ENCODE assay signal across 15 cellular contexts in genomic region chr3:160001850-160002623, GRCh38. TPM values are rescaled to one million over a fixed set of nuclear protein-coding genes. Genes with fewer than 3 reads are reported as not detected.
"Had no signal": no experiment of that assay in that cellular context is flagged by ENCODE, and none has a peak within 500 bp of the region (broad histone marks: within the 10 kb centered on the region; RNA-seq: fewer than 3 reads in every experiment).

No MANE protein-coding gene starts in this region.

- ATAC-seq: body of pancreas; left cardiac atrium; stimulated activated naive CD8-positive, alpha-beta T cell treated with anti-CD3 and anti-CD28 coated beads, Interleukin-15, amount 100 ng/mL, for 72 hours had no signal

- H3K4me3 ChIP-seq: body of pancreas, testis had no signal

- H3K27me3 Mint-ChIP-seq: central memory CD8-positive, alpha-beta T cell; stimulated activated naive CD8-positive, alpha-beta T cell treated with anti-CD3 and anti-CD28 coated beads, Interleukin-15, amount 100 ng/mL, for 72 hours had no signal

- H3K4me3 Mint-ChIP-seq: activated naive CD4-positive, alpha-beta T cell treated with anti-CD3 and anti-CD28 coated beads, Interleukin-2, amount 50 U/mL, for 24 hours; central memory CD8-positive, alpha-beta T cell; endodermal cell; immature natural killer cell; nephron; stimulated activated naive CD8-positive, alpha-beta T cell treated with anti-CD3 and anti-CD28 coated beads, Interleukin-15, amount 100 ng/mL, for 72 hours had no signal

- H3K27ac ChIP-seq: body of pancreas, testis had no signal

- H3K9me3 Mint-ChIP-seq: activated naive CD4-positive, alpha-beta T cell treated with anti-CD3 and anti-CD28 coated beads, Interleukin-2, amount 50 U/mL, for 24 hours; central memory CD8-positive, alpha-beta T cell; endodermal cell; immature natural killer cell; nephron; stimulated activated naive CD8-positive, alpha-beta T cell treated with anti-CD3 and anti-CD28 coated beads, Interleukin-15, amount 100 ng/mL, for 72 hours had no signal

- H3K4me1 ChIP-seq: body of pancreas, testis had no signal

- H3K4me1 Mint-ChIP-seq: activated naive CD4-positive, alpha-beta T cell treated with anti-CD3 and anti-CD28 coated beads, Interleukin-2, amount 50 U/mL, for 24 hours; central memory CD8-positive, alpha-beta T cell; immature natural killer cell; stimulated activated naive CD8-positive, alpha-beta T cell treated with anti-CD3 and anti-CD28 coated beads, Interleukin-15, amount 100 ng/mL, for 72 hours had no signal

- H3K9me3 ChIP-seq: body of pancreas, testis had no signal

- H3K27me3 ChIP-seq: body of pancreas, testis had no signal

- H3K27ac Mint-ChIP-seq: activated naive CD4-positive, alpha-beta T cell treated with anti-CD3 and anti-CD28 coated beads, Interleukin-2, amount 50 U/mL, for 24 hours; endodermal cell; immature natural killer cell; stimulated activated naive CD8-positive, alpha-beta T cell treated with anti-CD3 and anti-CD28 coated beads, Interleukin-15, amount 100 ng/mL, for 72 hours had no signal

- H3K36me3 Mint-ChIP-seq: activated naive CD4-positive, alpha-beta T cell treated with anti-CD3 and anti-CD28 coated beads, Interleukin-2, amount 50 U/mL, for 24 hours had no signal

- DNase-seq: activated CD4-positive, alpha-beta T cell treated with anti-CD3 and anti-CD28 coated beads, Interleukin-2, amount 50 U/mL, for 1 hour; activated CD4-positive, CD25-positive, alpha-beta regulatory T cell; dermis blood vessel endothelial cell; endodermal cell; immature natural killer cell; left cardiac atrium; stimulated activated CD4-positive, alpha-beta T cell treated with anti-CD3 and anti-CD28 coated beads, Interleukin-4, amount 100 ng/mL, for 4 hours; stimulated activated naive CD8-positive, alpha-beta T cell treated with anti-CD3 and anti-CD28 coated beads, Interleukin-15, amount 100 ng/mL, for 72 hours; testis had no signal

RNA-seq across cellular contexts. Expression of gene IL12A, which starts 13.4 kb away (rescaled TPM):
- total RNA-seq: activated CD8-positive, alpha-beta memory T cell treated with anti-CD3 and anti-CD28 coated beads for 36 hours; endodermal cell; osteocyte had no signal
